8 cellular contexts compared by ENCODE assay signal in genomic region chr6:152952866-152953509, GRCh38. TPM values are rescaled to one million over a fixed set of nuclear protein-coding genes. Genes with fewer than 3 reads are reported as not detected.
DNase-seq lines count a peak whose midpoint lies in the region; ATAC-seq and TF ChIP-seq lines count a peak whose summit lies in the region.

No MANE protein-coding gene starts in this region.

- no peak overlapping the region for H3K4me3 Mint-ChIP-seq in activated T-helper 1 cell treated with anti-CD3 and anti-CD28 coated beads, Interleukin-12 subunit alpha, Interleukin-12 subunit beta, Interleukin-2, Interleukin-4 antibody, amounts not matched to agents 30 ng/mL and 10 ng/mL and 1 ng/mL, durations not matched to agents 14 hours and 24 hours and 36 hours

- peaks cover 6% of the 10 kb centered on the region for H3K27me3 Mint-ChIP-seq in activated T-helper 1 cell treated with anti-CD3 and anti-CD28 coated beads, Interleukin-12 subunit alpha, Interleukin-12 subunit beta, Interleukin-2, Interleukin-4 antibody, amounts not matched to agents 30 ng/mL and 10 ng/mL and 1 ng/mL, durations not matched to agents 14 hours and 24 hours and 36 hours (ENCODE audit: insufficient read depth)

- intact Hi-C loops in testis (cut with DNase I; ENCODE audit: low total_unique reads) (no loop called here), tibial artery (cut with DNase I; ENCODE audit: low total_unique reads) (loop anchor here (10.0 kb wide), 1 partner anchor 72 kb away; no protein-coding TSS in a partner anchor)
- intact Hi-C loops in activated T-helper 1 cell treated with anti-CD3 and anti-CD28 coated beads, Interleukin-12 subunit alpha, Interleukin-12 subunit beta, Interleukin-2, Interleukin-4 antibody, amounts not matched to agents 30 ng/mL and 10 ng/mL and 1 ng/mL, durations not matched to agents 14 hours and 24 hours and 36 hours (cut with micrococcal nuclease) = loop anchor here (5.0 kb wide), 1 partner anchor 401 kb away; no protein-coding TSS in a partner anchor

- H3K36me3 Mint-ChIP-seq in activated T-helper 1 cell treated with anti-CD3 and anti-CD28 coated beads, Interleukin-12 subunit alpha, Interleukin-12 subunit beta, Interleukin-2, Interleukin-4 antibody, amounts not matched to agents 30 ng/mL and 10 ng/mL and 1 ng/mL, durations not matched to agents 14 hours and 24 hours and 36 hours (ENCODE audit: low read depth) = no peaks in the 10 kb centered on the region

- H3K9me3 Mint-ChIP-seq in activated T-helper 1 cell treated with anti-CD3 and anti-CD28 coated beads, Interleukin-12 subunit alpha, Interleukin-12 subunit beta, Interleukin-2, Interleukin-4 antibody, amounts not matched to agents 30 ng/mL and 10 ng/mL and 1 ng/mL, durations not matched to agents 14 hours and 24 hours and 36 hours = no peaks in the 10 kb centered on the region

- peaks cover 5% of the 10 kb centered on the region for H3K4me1 Mint-ChIP-seq in activated T-helper 1 cell treated with anti-CD3 and anti-CD28 coated beads, Interleukin-12 subunit alpha, Interleukin-12 subunit beta, Interleukin-2, Interleukin-4 antibody, amounts not matched to agents 30 ng/mL and 10 ng/mL and 1 ng/mL, durations not matched to agents 14 hours and 24 hours and 36 hours (ENCODE audit: low read depth)

- H3K4me3 ChIP-seq in AG04450 (ENCODE audit: low read depth, low read length) (no peak overlapping the region), testis (no peak overlapping the region), tibial artery (no peak overlapping the region)

- POLR2A ChIA-PET in AG04450 (lab: Yijun Ruan, JAX) = no interaction called here

- H3K36me3 ChIP-seq in testis (ENCODE audit: low read depth, missing control alignments) = no peaks in the 10 kb centered on the region
- H3K36me3 ChIP-seq in tibial artery = no peaks in the 10 kb centered on the region

- CTCF ChIA-PET in AG04450 (lab: Charles Lee) = interaction anchor here (0.5 to 3.4 kb wide), 20 partner anchors 9 to 951 kb away, joined by 3 to 48 read pairs (median 4); partner anchors contain the start of gene VIP

- TF ChIP-seq CTCF in AG04450 (IDR thresholded peaks at IDR 0.05; ENCODE audit: low read depth, low read length) (peak; percentile 68), GM12873 (IDR thresholded peaks at IDR 0.05; ENCODE audit: insufficient read depth, low read depth, low read length, missing control alignments) (peak; percentile 46), testis (IDR thresholded peaks at IDR 0.05) (peak in 2 of 3 experiments; percentile 40 to 49), tibial artery (IDR thresholded peaks at IDR 0.05) (peak in 1 of 2 experiments; percentile 15)

- TF ChIP-seq POLR2A in testis (IDR thresholded peaks at IDR 0.05) = no peak

- H3K27me3 ChIP-seq in AG04450 (ENCODE audit: control insufficient read depth, insufficient read depth, low read length) (no peaks in the 10 kb centered on the region), testis (no peaks in the 10 kb centered on the region), tibial artery (no peaks in the 10 kb centered on the region)

- H3K27ac ChIP-seq in AG04450 (ENCODE audit: low read depth, low read length) (no peak overlapping the region), testis (no peak overlapping the region), tibial artery (no peak overlapping the region)

- WGBS in testis, 2 donors = 76 to 78% methylated on average over 7 of the region's 7 CpGs

- H3K27ac Mint-ChIP-seq in activated T-helper 1 cell treated with anti-CD3 and anti-CD28 coated beads, Interleukin-12 subunit alpha, Interleukin-12 subunit beta, Interleukin-2, Interleukin-4 antibody, amounts not matched to agents 30 ng/mL and 10 ng/mL and 1 ng/mL, durations not matched to agents 14 hours and 24 hours and 36 hours = no peak overlapping the region

- DNase-seq in AG04450 (ENCODE audit: low read depth, low spot score) (no peak), NCI-H748 treated with DMSO at 0.1 percent for 48 hours (lab: John Stamatoyannopoulos, UW) (peak; percentile 26), fibroblast of gingiva (ENCODE audit: low read depth) (peak; percentile 39), testis (no peak), tibial artery (no peak)
- no peak for DNase-seq in activated T-helper 1 cell treated with anti-CD3 and anti-CD28 coated beads, Interleukin-12 subunit alpha, Interleukin-12 subunit beta, Interleukin-2, Interleukin-4 antibody, amounts not matched to agents 30 ng/mL and 10 ng/mL and 1 ng/mL, durations not matched to agents 14 hours and 24 hours and 36 hours (ENCODE audit: low spot score)

- no peaks in the 10 kb centered on the region for H3K9me3 ChIP-seq in AG04450 (ENCODE audit: control insufficient read depth, insufficient read depth, low read length)
- H3K9me3 ChIP-seq in testis = no peaks in the 10 kb centered on the region
- peaks cover 0 to 5% (median 3%) of the 10 kb centered on the region in 3 donors for H3K9me3 ChIP-seq in tibial artery

- no peak for ATAC-seq in GM19467 (IDR thresholded peaks at IDR 0.05; ENCODE audit: unreplicated experiment)

- no peaks in the 10 kb centered on the region for H3K4me1 ChIP-seq in testis
- H3K4me1 ChIP-seq in tibial artery = peaks cover 0 to 3% (median 0%) of the 10 kb centered on the region in 4 donors

RNA-seq across cellular contexts. Expression of gene FBXO5, which starts 29.9 kb away (rescaled TPM):
- polyA plus RNA-seq in AG04450 (2011; rRNA removed) (7.1 and 13.1 TPM in 2 replicates), testis (ENCODE audit: insufficient read depth, low read depth, low replicate concordance) (6.0 TPM)
- 2.4 and 5.5 TPM in 2 replicates for polyA minus RNA-seq in AG04450 (2011; rRNA and poly(A)+ RNA removed)
- total RNA-seq in testis = 1 to 10 TPM; 6.8 to 8.3 TPM
- 29.4 and 33.2 TPM in 2 replicates for total RNA-seq in activated T-helper 1 cell treated with anti-CD3 and anti-CD28 coated beads, Interleukin-12 subunit alpha, Interleukin-12 subunit beta, Interleukin-2, Interleukin-4 antibody, amounts not matched to agents 30 ng/mL and 10 ng/mL and 1 ng/mL, durations not matched to agents 14 hours and 24 hours and 36 hours

RNA-seq across cellular contexts. Expression of gene MTRF1L, which starts 49.5 kb away (rescaled TPM):
- polyA plus RNA-seq in AG04450 (2011; rRNA removed) = 16.8 and 23.7 TPM in 2 replicates
- 10.2 and 17.7 TPM in 2 replicates for polyA minus RNA-seq in AG04450 (2011; rRNA and poly(A)+ RNA removed)
- total RNA-seq in testis = 10 to 100 TPM; 10.7 to 19.4 TPM
- polyA plus RNA-seq in testis (ENCODE audit: insufficient read depth, low read depth, low replicate concordance) = 18.4 TPM
- 22.7 and 23.2 TPM in 2 replicates for total RNA-seq in activated T-helper 1 cell treated with anti-CD3 and anti-CD28 coated beads, Interleukin-12 subunit alpha, Interleukin-12 subunit beta, Interleukin-2, Interleukin-4 antibody, amounts not matched to agents 30 ng/mL and 10 ng/mL and 1 ng/mL, durations not matched to agents 14 hours and 24 hours and 36 hours

Comparison
In these comparisons a context has a peak if more than half of its experiments do, and no peak if none do; other contexts are left out.
1. DNase-seq: peak in NCI-H748 treated with DMSO at 0.1 percent for 48 hours (single experiment) and fibroblast of gingiva (single experiment); none in AG04450 (single experiment), testis (single experiment), activated T-helper 1 cell treated with anti-CD3 and anti-CD28 coated beads, Interleukin-12 subunit alpha, Interleukin-12 subunit beta, Interleukin-2, Interleukin-4 antibody, amounts not matched to agents 30 ng/mL and 10 ng/mL and 1 ng/mL, durations not matched to agents 14 hours and 24 hours and 36 hours (single experiment) and tibial artery (0 of 2).